Comparison of ENCODE assay signal across 27 cellular contexts in genomic region chr10:23060918-23061317, GRCh38.
"Had no signal": no experiment of that assay in that cellular context is flagged by ENCODE, and none has a peak within 500 bp of the region (broad histone marks: within the 10 kb centered on the region; RNA-seq: fewer than 3 reads in every experiment).

No MANE protein-coding gene starts in this region.

- H3K27ac ChIP-seq: breast epithelium, Peyer's patch, RWPE1, SJCRH30 had no signal

- H3K27me3 ChIP-seq: breast epithelium, Peyer's patch, SJCRH30 had no signal

- H3K36me3 Mint-ChIP-seq: activated CD8-positive, alpha-beta memory T cell treated with anti-CD3 and anti-CD28 coated beads, Interleukin-2, amount 10 ng/mL, durations not matched to agents 7 days and 5 days; activated naive CD4-positive, alpha-beta T cell treated with anti-CD3 and anti-CD28 coated beads, Interleukin-2, amount 50 U/mL, for 24 hours had no signal

- H3K9me3 ChIP-seq: breast epithelium, Peyer's patch had no signal

- H3K4me1 ChIP-seq: breast epithelium had no signal

- H3K4me1 Mint-ChIP-seq: activated B cell treated with CpG ODN at 0.5 μM for 24 hours; activated CD4-positive, alpha-beta T cell treated with anti-CD3 and anti-CD28 coated beads, Interleukin-2, amount 10 ng/mL, durations not matched to agents 24 days and 14 days; activated CD8-positive, alpha-beta memory T cell treated with anti-CD3 and anti-CD28 coated beads, Interleukin-2, amount 10 ng/mL, durations not matched to agents 7 days and 5 days; activated naive CD4-positive, alpha-beta T cell treated with anti-CD3 and anti-CD28 coated beads, Interleukin-2, amount 50 U/mL, for 24 hours had no signal

- H3K4me3 ChIP-seq: breast epithelium, Peyer's patch, SJCRH30 had no signal

- ATAC-seq: activated CD8-positive, alpha-beta memory T cell treated with anti-CD3 and anti-CD28 coated beads, Interleukin-2, amount 10 ng/mL, durations not matched to agents 7 days and 5 days; SK-N-SH treated with all-trans-retinoic acid at 6 μM for 48 hours had no signal

- DNase-seq: activated B cell treated with CpG ODN at 0.5 μM for 24 hours; activated CD4-positive, alpha-beta T cell treated with anti-CD3 and anti-CD28 coated beads for 1 hour; activated CD4-positive, alpha-beta T cell treated with anti-CD3 and anti-CD28 coated beads, Interleukin-2, amount 10 ng/mL, durations not matched to agents 24 days and 14 days; activated CD4-positive, alpha-beta T cell treated with anti-CD3 and anti-CD28 coated beads, Interleukin-2, amount 50 U/mL, for 48 hours; activated CD8-positive, alpha-beta memory T cell treated with anti-CD3 and anti-CD28 coated beads, Interleukin-2, amount 10 ng/mL, durations not matched to agents 7 days and 5 days; activated effector memory CD4-positive, alpha-beta T cell treated with Interleukin-2 at 50 U/mL for 16 hours; activated naive CD4-positive, alpha-beta T cell; activated T-cell treated with anti-CD3 and anti-CD28 coated beads, Interleukin-2, amount 50 U/mL, for 24 hours; aorta; caudate nucleus; NCI-H1048; NCI-H1694; NCI-H2029; NCI-H2227 treated with DMSO at 0.1 percent for 48 hours; NCI-H446 treated with DMSO at 0.1 percent for 48 hours; NCI-H524 treated with DMSO at 0.1 percent for 48 hours; NK-92 treated with Interleukin-12 subunit alpha and Interleukin-12 subunit beta, amount 100 ng/mL, for 24 hours; Peyer's patch; Right ventricle myocardium superior; SJCRH30; SW 1271 had no signal

- H3K27ac Mint-ChIP-seq: activated B cell treated with CpG ODN at 0.5 μM for 24 hours; activated CD4-positive, alpha-beta T cell treated with anti-CD3 and anti-CD28 coated beads, Interleukin-2, amount 10 ng/mL, durations not matched to agents 24 days and 14 days; activated CD8-positive, alpha-beta memory T cell treated with anti-CD3 and anti-CD28 coated beads, Interleukin-2, amount 10 ng/mL, durations not matched to agents 7 days and 5 days; activated naive CD4-positive, alpha-beta T cell treated with anti-CD3 and anti-CD28 coated beads, Interleukin-2, amount 50 U/mL, for 24 hours; activated T-cell treated with anti-CD3 and anti-CD28 coated beads, Interleukin-2, amount 50 U/mL, for 24 hours; activated T-helper 1 cell treated with anti-CD3 and anti-CD28 coated beads, Interleukin-12 subunit alpha, Interleukin-12 subunit beta, Interleukin-2, Interleukin-4 antibody, amounts not matched to agents 30 ng/mL and 10 ng/mL and 1 ng/mL, durations not matched to agents 14 hours and 24 hours and 36 hours; T-helper 2 cell treated with Interferon-gamma antibody and Interleukin-4, amounts not matched to agents 5 μg/mL and 100 μg/mL, for 36 hours had no signal

- H3K4me3 Mint-ChIP-seq: activated B cell treated with CpG ODN at 0.5 μM for 24 hours; activated CD4-positive, alpha-beta T cell treated with anti-CD3 and anti-CD28 coated beads, Interleukin-2, amount 10 ng/mL, durations not matched to agents 24 days and 14 days; activated CD8-positive, alpha-beta memory T cell treated with anti-CD3 and anti-CD28 coated beads, Interleukin-2, amount 10 ng/mL, durations not matched to agents 7 days and 5 days; activated naive CD4-positive, alpha-beta T cell treated with anti-CD3 and anti-CD28 coated beads, Interleukin-2, amount 50 U/mL, for 24 hours; activated T-cell treated with anti-CD3 and anti-CD28 coated beads, Interleukin-2, amount 50 U/mL, for 24 hours; activated T-helper 1 cell treated with anti-CD3 and anti-CD28 coated beads, Interleukin-12 subunit alpha, Interleukin-12 subunit beta, Interleukin-2, Interleukin-4 antibody, amounts not matched to agents 30 ng/mL and 10 ng/mL and 1 ng/mL, durations not matched to agents 14 hours and 24 hours and 36 hours; T-helper 2 cell treated with Interferon-gamma antibody and Interleukin-4, amounts not matched to agents 5 μg/mL and 100 μg/mL, for 36 hours had no signal

- H3K9me3 Mint-ChIP-seq: activated CD4-positive, alpha-beta T cell treated with anti-CD3 and anti-CD28 coated beads, Interleukin-2, amount 10 ng/mL, durations not matched to agents 24 days and 14 days; activated naive CD4-positive, alpha-beta T cell treated with anti-CD3 and anti-CD28 coated beads, Interleukin-2, amount 50 U/mL, for 24 hours; activated T-helper 1 cell treated with anti-CD3 and anti-CD28 coated beads, Interleukin-12 subunit alpha, Interleukin-12 subunit beta, Interleukin-2, Interleukin-4 antibody, amounts not matched to agents 30 ng/mL and 10 ng/mL and 1 ng/mL, durations not matched to agents 14 hours and 24 hours and 36 hours; T-helper 2 cell treated with Interferon-gamma antibody and Interleukin-4, amounts not matched to agents 5 μg/mL and 100 μg/mL, for 36 hours had no signal

- H3K36me3 ChIP-seq: breast epithelium, Peyer's patch, SJCRH30 had no signal
